8 cellular contexts compared by ENCODE assay signal in genomic region chr17:15562613-15563374, GRCh38. TPM values are rescaled to one million over a fixed set of nuclear protein-coding genes. Genes with fewer than 3 reads are reported as not detected.
A peak's percentile ranks its signal among the peaks of the same experiment; 100 is the strongest.
DNase-seq lines count a peak whose midpoint lies in the region; ATAC-seq and TF ChIP-seq lines count a peak whose summit lies in the region.
"Not testable (repeated sequence)": the region's sequence is repeated elsewhere in the genome, so short reads cannot be mapped to it uniquely, and the experiment has no call there.

No MANE protein-coding gene starts in this region.

- H3K79me1 ChIP-seq in mesenchymal stem cell (replicated peaks; ENCODE audit: low read length, poor library complexity, severe bottlenecking) = not testable (repeated sequence)

- not testable (repeated sequence) for H3K36me3 Mint-ChIP-seq in CD4-positive, alpha-beta T cell (ENCODE audit: low read depth); activated naive CD8-positive, alpha-beta T cell treated with anti-CD3 and anti-CD28 coated beads, Interleukin-2, amount 50 U/mL, for 24 hours (ENCODE audit: low read depth)

- TF ChIP-seq CTCF in CD4-positive, alpha-beta T cell (IDR thresholded peaks at IDR 0.05); Panc1 (IDR thresholded peaks at IDR 0.05); fibroblast of mammary gland (conservative IDR thresholded peaks at IDR 0.05; ENCODE audit: control insufficient read depth, insufficient read depth, low read depth, low read length); smooth muscle cell (IDR thresholded peaks at IDR 0.05; ENCODE audit: borderline replicate concordance, insufficient read depth, poor library complexity, severe bottlenecking): not testable (repeated sequence)

- CTCF ChIA-PET in CD4-positive, alpha-beta T cell (lab: Charles Lee); Panc1 (lab: Charles Lee): not testable (repeated sequence)

- peak overlapping the region in 1 of 2 experiments; percentile 17 for H3K4ac ChIP-seq in mesenchymal stem cell (ENCODE audit: low read depth in 1 of 2, low read length in 2 of 2)

- peak overlapping the region; percentile 52 to 53 for H3K4me3 ChIP-seq in Panc1 (ENCODE audit: low read depth in 2 of 2, low read length in 2 of 2)
- peak overlapping the region; percentile 64 for H3K4me3 ChIP-seq in fibroblast of mammary gland (ENCODE audit: control insufficient read depth, low read depth, low read length)
- peak overlapping the region; percentile 81 to 92 for H3K4me3 ChIP-seq in mesenchymal stem cell (ENCODE audit: insufficient read depth in 1 of 2, low read depth in 1 of 2, low read length in 2 of 2)
- peak overlapping the region; percentile 92 for H3K4me3 ChIP-seq in smooth muscle cell

- H3K27me3 ChIP-seq in CD4-positive, alpha-beta T cell (ENCODE audit: control insufficient read depth, insufficient read depth, low read length); Panc1 (ENCODE audit: control insufficient read depth, insufficient read depth, low read length); mesenchymal stem cell (ENCODE audit: control insufficient read depth in 1 of 2, insufficient read depth in 1 of 2, low read length in 2 of 2); smooth muscle cell (ENCODE audit: low read depth): not testable (repeated sequence)

- H4K20me1 ChIP-seq in smooth muscle cell (ENCODE audit: low read depth) = not testable (repeated sequence)

- POLR2A ChIA-PET in CD4-positive, alpha-beta T cell (lab: Charles Lee); Panc1 (lab: Charles Lee): not testable (repeated sequence)

- WGBS in mesenchymal stem cell = 0% methylated on average over 9 of the region's 34 CpGs
- WGBS in smooth muscle cell (ENCODE audit: low lambda C conversion rate) = 10% methylated on average over 19 of the region's 34 CpGs

- H3F3A ChIP-seq in smooth muscle cell (ENCODE audit: low read depth) = not testable (repeated sequence)

- H2AFZ ChIP-seq in mesenchymal stem cell (ENCODE audit: low read depth, low read length) = peak overlapping the region; percentile 98
- H2AFZ ChIP-seq in smooth muscle cell (ENCODE audit: low read depth) = peak overlapping the region; percentile 82

- H3K4me2 ChIP-seq in mesenchymal stem cell (ENCODE audit: low read length, poor library complexity, severe bottlenecking) = not testable (repeated sequence)
- H3K4me2 ChIP-seq in smooth muscle cell = peak overlapping the region; percentile 85

- ATAC-seq in CD4-positive, alpha-beta T cell (ENCODE audit: poor library complexity) = peak; percentile 52
- ATAC-seq in GM21447 (IDR thresholded peaks at IDR 0.05; ENCODE audit: unreplicated experiment) (peak; percentile 18), HG03175 (IDR thresholded peaks at IDR 0.05; ENCODE audit: unreplicated experiment) (peak; percentile 41), Panc1 (peak; percentile 81)
- not testable (repeated sequence) for ATAC-seq in activated naive CD8-positive, alpha-beta T cell treated with anti-CD3 and anti-CD28 coated beads, Interleukin-2, amount 50 U/mL, for 24 hours

- not testable (repeated sequence) for H3K27me3 Mint-ChIP-seq in CD4-positive, alpha-beta T cell; activated naive CD8-positive, alpha-beta T cell treated with anti-CD3 and anti-CD28 coated beads, Interleukin-2, amount 50 U/mL, for 24 hours

- H3K23ac ChIP-seq in mesenchymal stem cell (ENCODE audit: low read length in 2 of 2) = not testable (repeated sequence)

- not testable (repeated sequence) for H2BK12ac ChIP-seq in mesenchymal stem cell (ENCODE audit: low read length in 2 of 2)

- H3K4me3 Mint-ChIP-seq in CD4-positive, alpha-beta T cell = peak overlapping the region; percentile 96
- H3K4me3 Mint-ChIP-seq in activated naive CD8-positive, alpha-beta T cell treated with anti-CD3 and anti-CD28 coated beads, Interleukin-2, amount 50 U/mL, for 24 hours = peak overlapping the region; percentile 89

- peak overlapping the region; percentile 82 for H3K9ac ChIP-seq in mesenchymal stem cell (ENCODE audit: low read length)
- H3K9ac ChIP-seq in smooth muscle cell (ENCODE audit: low read depth) = peak overlapping the region; percentile 91

- not testable (repeated sequence) for H2BK5ac ChIP-seq in mesenchymal stem cell (ENCODE audit: low read depth, low read length, poor library complexity, severe bottlenecking)

- H4K8ac ChIP-seq in mesenchymal stem cell (ENCODE audit: low read length) = not testable (repeated sequence)

- in situ Hi-C loops in Panc1 (cut with HindIII; ENCODE audit: low pct_unique_long_range_greater_than_20kb, low sequenced_read_pairs) = not testable (repeated sequence)

- peak in 1 of 10 experiments; percentile 1 for DNase-seq in CD4-positive, alpha-beta T cell
- DNase-seq in Panc1 (ENCODE audit: low read depth, low spot score); fibroblast of mammary gland (ENCODE audit: low read depth); mesenchymal stem cell; smooth muscle cell (lab: John Stamatoyannopoulos, UW; ENCODE audit: unreplicated experiment): not testable (repeated sequence)
- DNase-seq in activated naive CD8-positive, alpha-beta T cell treated with anti-CD3 and anti-CD28 coated beads, Interleukin-2, amount 50 U/mL, for 24 hours = peak; percentile 8

- not testable (repeated sequence) for H2AK5ac ChIP-seq in mesenchymal stem cell (ENCODE audit: low read length, severe bottlenecking)

- not testable (repeated sequence) for H3K14ac ChIP-seq in mesenchymal stem cell (ENCODE audit: low read length in 2 of 2)

- peak overlapping the region; percentile 83 to 99 for H3K18ac ChIP-seq in mesenchymal stem cell (ENCODE audit: low read depth in 1 of 2, low read length in 2 of 2)

- H3K36me3 ChIP-seq in Panc1 (ENCODE audit: control insufficient read depth, insufficient read depth, low read length); mesenchymal stem cell (ENCODE audit: control insufficient read depth in 1 of 2, insufficient read depth in 2 of 2, low read depth in 1 of 2, low read length in 2 of 2); smooth muscle cell (ENCODE audit: low read depth): not testable (repeated sequence)

- not testable (repeated sequence) for H3K4me1 ChIP-seq in Panc1 (ENCODE audit: control insufficient read depth, insufficient read depth, low read length); mesenchymal stem cell (ENCODE audit: control insufficient read depth, insufficient read depth, low read depth, low read length); smooth muscle cell (ENCODE audit: low read depth)

- not testable (repeated sequence) for H2BK15ac ChIP-seq in mesenchymal stem cell (ENCODE audit: low read depth, poor library complexity, severe bottlenecking)

- intact Hi-C loops in CD4-positive, alpha-beta T cell (cut with DNase I, micrococcal nuclease) = loop anchor here in 1 of 2 experiments (10.0 kb wide), 1 partner anchor 122 kb away; the partner anchor contains the start of gene TRIM16
- intact Hi-C loops in Panc1 (cut with micrococcal nuclease; ENCODE audit: unreplicated experiment) = not testable (repeated sequence)

- not testable (repeated sequence) for H3K27ac ChIP-seq in CD4-positive, alpha-beta T cell (ENCODE audit: low read depth, low read length); Panc1 (ENCODE audit: low read length); mesenchymal stem cell (ENCODE audit: low read length, poor library complexity, severe bottlenecking)
- peak overlapping the region; percentile 72 for H3K27ac ChIP-seq in smooth muscle cell (ENCODE audit: low read depth)

- peaks cover 13% of the 10 kb centered on the region for H3K79me2 ChIP-seq in smooth muscle cell (ENCODE audit: low read depth)

- H3K9me3 Mint-ChIP-seq in CD4-positive, alpha-beta T cell; activated naive CD8-positive, alpha-beta T cell treated with anti-CD3 and anti-CD28 coated beads, Interleukin-2, amount 50 U/mL, for 24 hours: not testable (repeated sequence)

- not testable (repeated sequence) for H4K91ac ChIP-seq in mesenchymal stem cell (ENCODE audit: low read length)

- H3K9me3 ChIP-seq in CD4-positive, alpha-beta T cell (ENCODE audit: control insufficient read depth, low read length); Panc1 (ENCODE audit: control insufficient read depth, insufficient read depth, low read depth, low read length); mesenchymal stem cell (ENCODE audit: control insufficient read depth, low read length); smooth muscle cell (replicated peaks; ENCODE audit: low read depth): not testable (repeated sequence)

- not testable (repeated sequence) for BruUV-seq in Panc1 (replicated peaks; lab: Mats Ljungman, UMichigan)

- H2BK120ac ChIP-seq in mesenchymal stem cell (ENCODE audit: low read depth, low read length) = not testable (repeated sequence)

- H3K4me1 Mint-ChIP-seq in CD4-positive, alpha-beta T cell (ENCODE audit: low read depth) = peaks cover 22% of the 10 kb centered on the region
- H3K4me1 Mint-ChIP-seq in activated naive CD8-positive, alpha-beta T cell treated with anti-CD3 and anti-CD28 coated beads, Interleukin-2, amount 50 U/mL, for 24 hours = not testable (repeated sequence)

- peak overlapping the region; percentile 80 for H3K27ac Mint-ChIP-seq in CD4-positive, alpha-beta T cell
- H3K27ac Mint-ChIP-seq in activated naive CD8-positive, alpha-beta T cell treated with anti-CD3 and anti-CD28 coated beads, Interleukin-2, amount 50 U/mL, for 24 hours = not testable (repeated sequence)

RNA-seq across cellular contexts. Expression of gene TVP23C, which starts 0.5 kb away (rescaled TPM):
- 10 to 100 TPM; 14.8 to 16.0 TPM for total RNA-seq in CD4-positive, alpha-beta T cell
- total RNA-seq in Panc1 (2021; ENCODE audit: unreplicated experiment) = 6.7 TPM
- polyA plus RNA-seq in Panc1 (2012; ENCODE audit: insufficient read length) = 7.8 TPM
- polyA plus RNA-seq in mesenchymal stem cell (2013, experiment 1 of 2) = 4.8 TPM
- 4.1 TPM for polyA plus RNA-seq in mesenchymal stem cell (2013, experiment 2 of 2)
- 34.1 and 52.5 TPM in 2 replicates for total RNA-seq in smooth muscle cell
- polyA plus RNA-seq in smooth muscle cell = 10.0 and 11.6 TPM in 2 replicates

RNA-seq across cellular contexts. Expression of gene FBXW10B, which starts 56.7 kb away (rescaled TPM):
- total RNA-seq in CD4-positive, alpha-beta T cell = under 1 TPM in 1 of 2 experiments, not detected in 1; 0.45 TPM
- total RNA-seq in Panc1 (2021; ENCODE audit: unreplicated experiment) (0.54 TPM), smooth muscle cell (3.1 and 3.4 TPM in 2 replicates)
- 0.67 TPM for polyA plus RNA-seq in Panc1 (2012; ENCODE audit: insufficient read length)
- 0.40 TPM for polyA plus RNA-seq in mesenchymal stem cell (2013, experiment 1 of 2)
- 0.29 TPM for polyA plus RNA-seq in mesenchymal stem cell (2013, experiment 2 of 2)
- polyA plus RNA-seq in smooth muscle cell = 0.23 and 1.4 TPM in 2 replicates
